In genomic region chr15:58770857-58771620, GRCh38 we compare ENCODE assay signal across 8 cellular contexts. TPM values are rescaled to one million over a fixed set of nuclear protein-coding genes. Genes with fewer than 3 reads are reported as not detected.
DNase-seq lines count a peak whose midpoint lies in the region; ATAC-seq, FAIRE-seq and TF ChIP-seq lines count a peak whose summit lies in the region.

MINDY2 (plus strand) TSS chr15:58771302; CDS start chr15:58771396, 94 bp downstream.

- no peaks in the 10 kb centered on the region for H3K27me3 Mint-ChIP-seq in activated naive CD8-positive, alpha-beta T cell treated with anti-CD3 and anti-CD28 coated beads, Interleukin-2, amount 50 U/mL, for 24 hours

- H3K27ac ChIP-seq in pancreas: peak within 1 kb of the TSS; percentile 94 to 99 (median 96)
- H3K27ac ChIP-seq in tibial artery: peak within 1 kb of the TSS; percentile 89 to 96

- ATAC-seq in HG02763 (IDR thresholded peaks at IDR 0.05; ENCODE audit: unreplicated experiment): peak; percentile 93
- peak; percentile 99 for ATAC-seq in activated naive CD8-positive, alpha-beta T cell treated with anti-CD3 and anti-CD28 coated beads, Interleukin-2, amount 50 U/mL, for 24 hours
- ATAC-seq in Right ventricle myocardium superior (ENCODE audit: poor library complexity): peak; percentile 98
- peak; percentile 93 to 98 (median 96) for ATAC-seq in pancreas

- H3K4me3 ChIP-seq in pancreas (peak within 1 kb of the TSS; percentile 77 to 97 (median 94)), tibial artery (peak within 1 kb of the TSS; percentile 69 to 81)

- H3K36me3 ChIP-seq in pancreas: no peaks in the 10 kb centered on the region
- H3K36me3 ChIP-seq in tibial artery: no peaks in the 10 kb centered on the region

- H3K27me3 ChIP-seq in pancreas (no peaks in the 10 kb centered on the region), tibial artery (no peaks in the 10 kb centered on the region)

- FAIRE-seq in pancreas (lab: Jason Lieb, UNC): peak; percentile 51

- H3K4me1 ChIP-seq in pancreas (peaks cover 5 to 34% (median 7%) of the 10 kb centered on the region in 3 donors), tibial artery (peaks cover 0 to 45% (median 13%) of the 10 kb centered on the region in 4 donors)

- whole genome bisulfite sequencing in pancreas, 2 donors: 0% methylated on average over 70 to 75 of the region's 75 CpGs

- TF ChIP-seq CTCF in GM12874 (IDR thresholded peaks at IDR 0.05; ENCODE audit: insufficient read depth, low read depth, low read length) (peak; percentile 52), pancreas (IDR thresholded peaks at IDR 0.05) (no peak), tibial artery (IDR thresholded peaks at IDR 0.05) (peak in 1 of 2 experiments; percentile 16)

- peak; percentile 96 for DNase-seq in NCI-H1417 treated with DMSO at 0.1 percent for 48 hours (lab: John Stamatoyannopoulos, UW)
- peak; percentile 95 for DNase-seq in SW480 (ENCODE audit: low spot score)
- DNase-seq in activated naive CD8-positive, alpha-beta T cell treated with anti-CD3 and anti-CD28 coated beads, Interleukin-2, amount 50 U/mL, for 24 hours: peak; percentile 96
- peak; percentile 99 for DNase-seq in Right ventricle myocardium superior
- DNase-seq in pancreas: peak; percentile 98 to 99 (median 98)
- DNase-seq in tibial artery: peak; percentile 98 to 99

- peaks cover 12% of the 10 kb centered on the region for H3K4me1 Mint-ChIP-seq in activated naive CD8-positive, alpha-beta T cell treated with anti-CD3 and anti-CD28 coated beads, Interleukin-2, amount 50 U/mL, for 24 hours

- H3K9me3 Mint-ChIP-seq in activated naive CD8-positive, alpha-beta T cell treated with anti-CD3 and anti-CD28 coated beads, Interleukin-2, amount 50 U/mL, for 24 hours: no peaks in the 10 kb centered on the region

- H3K36me3 Mint-ChIP-seq in activated naive CD8-positive, alpha-beta T cell treated with anti-CD3 and anti-CD28 coated beads, Interleukin-2, amount 50 U/mL, for 24 hours (ENCODE audit: low read depth): no peaks in the 10 kb centered on the region

- peak within 1 kb of the TSS; percentile 87 for H3K27ac Mint-ChIP-seq in activated naive CD8-positive, alpha-beta T cell treated with anti-CD3 and anti-CD28 coated beads, Interleukin-2, amount 50 U/mL, for 24 hours

- intact Hi-C loops in Right ventricle myocardium superior (cut with DNase I) (no loop called here), pancreas (cut with DNase I) (no loop called here), tibial artery (cut with DNase I; ENCODE audit: low total_unique reads) (loop anchor here (1.0 kb wide), 1 partner anchor 22 kb away; the partner anchor contains the start of gene ADAM10)

- H3K9me3 ChIP-seq in pancreas (no peaks in the 10 kb centered on the region), tibial artery (no peaks in the 10 kb centered on the region)

- H3K4me3 Mint-ChIP-seq in activated naive CD8-positive, alpha-beta T cell treated with anti-CD3 and anti-CD28 coated beads, Interleukin-2, amount 50 U/mL, for 24 hours: no peak within 1 kb of the TSS

RNA-seq across cellular contexts. Expression of gene MINDY2, which starts in this region (rescaled TPM):
- total RNA-seq in Right ventricle myocardium superior: 40.3 TPM
- 10 to 100 TPM in 1 of 6 donors, 1 to 10 TPM in 5; 5.1 to 11.6 (median 6.3) TPM for total RNA-seq in pancreas
- polyA plus RNA-seq in pancreas: 1 to 10 TPM; 2.8 to 2.9 TPM

Comparison
In these comparisons a context has a peak if more than half of its experiments do, and no peak if none do; other contexts are left out.
1. Peak in every context shown above with its lines: DNase-seq, ATAC-seq, H3K4me3 ChIP-seq and H3K27ac ChIP-seq.